ENCODE assay signal across 17 cellular contexts in genomic region chr2:136284226-136285119, GRCh38.
DNase-seq lines count a peak whose midpoint lies in the region; ATAC-seq, FAIRE-seq and TF ChIP-seq lines count a peak whose summit lies in the region.
"Had no signal": no experiment of that assay in that cellular context is flagged by ENCODE, and none has a peak within 500 bp of the region (broad histone marks: within the 10 kb centered on the region; RNA-seq: fewer than 3 reads in every experiment).

No MANE protein-coding gene starts in this region.

- peak overlapping the region in 9 of 10 donors; percentile 16 to 77 (median 52) for H3K27ac Mint-ChIP-seq in naive thymus-derived CD8-positive, alpha-beta T cell

- H3K9me3 Mint-ChIP-seq in naive thymus-derived CD8-positive, alpha-beta T cell: peaks cover 0 to 2% (median 0%) of the 10 kb centered on the region in 9 donors

- no peaks in the 10 kb centered on the region for H3K27me3 Mint-ChIP-seq in naive thymus-derived CD8-positive, alpha-beta T cell

- FAIRE-seq in GM12892 (lab: Jason Lieb, UNC): peak; percentile 81

- no peaks in the 10 kb centered on the region for H3K27me3 ChIP-seq in psoas muscle (ENCODE audit: insufficient read depth in 3 of 3, low read length in 2 of 3)
- H3K27me3 ChIP-seq: esophagus squamous epithelium, neutrophil had no signal

- 65 to 70% (median 65%) methylated on average over 4 of the region's 4 CpGs for WGBS in psoas muscle, 3 donors

- no peaks in the 10 kb centered on the region for H3K9me3 ChIP-seq in psoas muscle
- H3K9me3 ChIP-seq: esophagus squamous epithelium, neutrophil, thoracic aorta had no signal

- intact Hi-C loops in cardiac septum (cut with DNase I) (no loop called here), psoas muscle (cut with DNase I) (no loop called here)

- no peak for TF ChIP-seq POLR2A in GM12892 (IDR thresholded peaks at IDR 0.05; ENCODE audit: low read depth, low read length)

- no peaks in the 10 kb centered on the region for H3K4me1 ChIP-seq in psoas muscle
- H3K4me1 ChIP-seq: esophagus squamous epithelium had no signal

- no peak overlapping the region for H3K4me3 ChIP-seq in psoas muscle
- H3K4me3 ChIP-seq in coronary artery: no peak overlapping the region
- H3K4me3 ChIP-seq: esophagus squamous epithelium, thoracic aorta had no signal

- DNase-seq in GM12892 (ENCODE audit: insufficient read length) (no peak), cardiac septum (ENCODE audit: low spot score) (no peak), psoas muscle (no peak), coronary artery (ENCODE audit: low spot score) (no peak)
- no peak for DNase-seq in naive thymus-derived CD8-positive, alpha-beta T cell
- DNase-seq: esophagus squamous epithelium, hippocampal formation, left ventricle myocardium superior, NCI-H187, NCI-H82 had no signal

- TF ChIP-seq CTCF in psoas muscle (IDR thresholded peaks at IDR 0.05) (no peak), coronary artery (IDR thresholded peaks at IDR 0.05) (no peak)

- POLR2A ChIA-PET in naive thymus-derived CD8-positive, alpha-beta T cell (lab: Charles Lee): interaction anchor here (0.6 kb wide), 2 partner anchors 161 to 229 kb away, joined by 3 read pairs; no protein-coding TSS in a partner anchor

- no peaks in the 10 kb centered on the region for H3K36me3 ChIP-seq in psoas muscle (ENCODE audit: insufficient read depth in 1 of 2, low read depth in 1 of 2)
- H3K36me3 ChIP-seq: esophagus squamous epithelium, neutrophil, thoracic aorta had no signal

- peak overlapping the region in 1 of 10 donors; percentile 21 for H3K4me3 Mint-ChIP-seq in naive thymus-derived CD8-positive, alpha-beta T cell

- H3K4me1 Mint-ChIP-seq in naive thymus-derived CD8-positive, alpha-beta T cell: peaks cover 25 to 67% (median 49%) of the 10 kb centered on the region in 4 donors

- H3K36me3 Mint-ChIP-seq in naive thymus-derived CD8-positive, alpha-beta T cell: no peaks in the 10 kb centered on the region

- H3K27ac ChIP-seq in psoas muscle (no peak overlapping the region), coronary artery (no peak overlapping the region)
- H3K27ac ChIP-seq: esophagus squamous epithelium, KMS-11, neutrophil, thoracic aorta had no signal

- ATAC-seq in GM19455 (IDR thresholded peaks at IDR 0.05; ENCODE audit: unreplicated experiment): peak; percentile 54
- ATAC-seq in HG03442 (IDR thresholded peaks at IDR 0.05; ENCODE audit: unreplicated experiment): peak; percentile 44
- no peak for ATAC-seq in naive thymus-derived CD8-positive, alpha-beta T cell
- ATAC-seq in psoas muscle: no peak
- ATAC-seq in HG03460 (IDR thresholded peaks at IDR 0.05; ENCODE audit: unreplicated experiment): no peak
- ATAC-seq: left ventricle myocardium superior, Right ventricle myocardium inferior had no signal

Comparison
In these comparisons a context has a peak if more than half of its experiments do, and no peak if none do; other contexts are left out.
1. ATAC-seq: peak in GM19455 (single experiment) and HG03442 (single experiment); none in naive thymus-derived CD8-positive, alpha-beta T cell (0 of 2), psoas muscle (0 of 4) and HG03460 (single experiment).